8 cellular contexts compared by ENCODE assay signal in genomic region chr10:96720422-96721206, GRCh38. TPM values are rescaled to one million over a fixed set of nuclear protein-coding genes. Genes with fewer than 3 reads are reported as not detected.
DNase-seq lines count a peak whose midpoint lies in the region; ATAC-seq lines count a peak whose summit lies in the region.

A gene with protein sequence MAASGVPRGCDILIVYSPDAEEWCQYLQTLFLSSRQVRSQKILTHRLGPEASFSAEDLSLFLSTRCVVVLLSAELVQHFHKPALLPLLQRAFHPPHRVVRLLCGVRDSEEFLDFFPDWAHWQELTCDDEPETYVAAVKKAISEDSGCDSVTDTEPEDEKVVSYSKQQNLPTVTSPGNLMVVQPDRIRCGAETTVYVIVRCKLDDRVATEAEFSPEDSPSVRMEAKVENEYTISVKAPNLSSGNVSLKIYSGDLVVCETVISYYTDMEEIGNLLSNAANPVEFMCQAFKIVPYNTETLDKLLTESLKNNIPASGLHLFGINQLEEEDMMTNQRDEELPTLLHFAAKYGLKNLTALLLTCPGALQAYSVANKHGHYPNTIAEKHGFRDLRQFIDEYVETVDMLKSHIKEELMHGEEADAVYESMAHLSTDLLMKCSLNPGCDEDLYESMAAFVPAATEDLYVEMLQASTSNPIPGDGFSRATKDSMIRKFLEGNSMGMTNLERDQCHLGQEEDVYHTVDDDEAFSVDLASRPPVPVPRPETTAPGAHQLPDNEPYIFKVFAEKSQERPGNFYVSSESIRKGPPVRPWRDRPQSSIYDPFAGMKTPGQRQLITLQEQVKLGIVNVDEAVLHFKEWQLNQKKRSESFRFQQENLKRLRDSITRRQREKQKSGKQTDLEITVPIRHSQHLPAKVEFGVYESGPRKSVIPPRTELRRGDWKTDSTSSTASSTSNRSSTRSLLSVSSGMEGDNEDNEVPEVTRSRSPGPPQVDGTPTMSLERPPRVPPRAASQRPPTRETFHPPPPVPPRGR (minus strand): TSS chr10:96720514. CDS start chr10:96720394, 120 bp downstream.

- H3K9me3 ChIP-seq in HUES64 (ENCODE audit: insufficient read depth, low read depth, low read length) = no peaks in the 10 kb centered on the region
- H3K9me3 ChIP-seq in iPS DF 6.9 (ENCODE audit: control insufficient read depth, insufficient read depth, low read length) = no peaks in the 10 kb centered on the region
- H3K9me3 ChIP-seq in skeletal muscle tissue (ENCODE audit: control insufficient read depth in 3 of 3, low read length in 3 of 3) = no peaks in the 10 kb centered on the region

- in situ Hi-C loops in Caki2 (cut with HindIII; ENCODE audit: low pct_unique_long_range_greater_than_20kb, low sequenced_read_pairs) = no loop called here

- H3K36me3 ChIP-seq in HUES64 (ENCODE audit: insufficient read depth, low read length) (no peaks in the 10 kb centered on the region), iPS DF 6.9 (ENCODE audit: control insufficient read depth, insufficient read depth, low read length) (no peaks in the 10 kb centered on the region), skeletal muscle tissue (ENCODE audit: control insufficient read depth in 3 of 3, insufficient read depth in 3 of 3, low read length in 3 of 3) (no peaks in the 10 kb centered on the region)

- no peak within 1 kb of the TSS for H3K27ac ChIP-seq in HUES64 (ENCODE audit: low read depth, low read length)
- no peak within 1 kb of the TSS for H3K27ac ChIP-seq in iPS DF 6.9 (ENCODE audit: low read length)
- H3K27ac ChIP-seq in skeletal muscle tissue (ENCODE audit: low read depth, low read length) = peak within 1 kb of the TSS; percentile 36

- DNase-seq in Caki2 (ENCODE audit: low read depth) (peak; percentile 40), RKO (ENCODE audit: low spot score) (peak; percentile 55), iPS DF 6.9 (ENCODE audit: low read depth, low spot score) (no peak)
- DNase-seq in activated naive CD4-positive, alpha-beta T cell treated with anti-CD3 and anti-CD28 coated beads, Interleukin-2, amount 50 U/mL, for 16 hours = peak; percentile 43

- H3K9ac ChIP-seq in HUES64 (ENCODE audit: low read depth, low read length) = peak within 1 kb of the TSS; percentile 61
- H3K9ac ChIP-seq in skeletal muscle tissue (ENCODE audit: low read depth in 1 of 3, low read length in 3 of 3) = peak within 1 kb of the TSS; percentile 23 to 69 (median 66)

- WGBS in HUES64 = 5% methylated on average over 51 of the region's 52 CpGs
- no CpG with 5 or more reads among the region's 52 CpGs for WGBS in iPS DF 6.9 (ENCODE audit: insufficient coverage, insufficient read length)

- ATAC-seq in GM21367 (IDR thresholded peaks at IDR 0.05; ENCODE audit: unreplicated experiment) (peak; percentile 41), GM19328 (IDR thresholded peaks at IDR 0.05; ENCODE audit: unreplicated experiment) (no peak)

- H3K4me1 ChIP-seq in HUES64 (ENCODE audit: insufficient read depth, low read length) (peaks cover 7% of the 10 kb centered on the region), iPS DF 6.9 (ENCODE audit: control insufficient read depth, insufficient read depth, low read length) (0 out of 2 replicates have a peak, but pooled peaks cover 1% of the 10 kb centered on the region), skeletal muscle tissue (ENCODE audit: control insufficient read depth in 3 of 3, insufficient read depth in 3 of 3, low read length in 3 of 3) (peaks cover 8 to 12% (median 11%) of the 10 kb centered on the region in 3 donors)

- H3K27me3 ChIP-seq in HUES64 (ENCODE audit: insufficient read depth, low read length) = peaks cover 20% of the 10 kb centered on the region
- no peaks in the 10 kb centered on the region; the same call in 1 of the 2 replicates for H3K27me3 ChIP-seq in iPS DF 6.9 (ENCODE audit: control insufficient read depth, insufficient read depth, low read length)
- H3K27me3 ChIP-seq in skeletal muscle tissue (ENCODE audit: control insufficient read depth in 3 of 3, insufficient read depth in 3 of 3, low read length in 3 of 3) = peaks cover 0 to 4% (median 0%) of the 10 kb centered on the region in 3 donors

- H3K4me3 ChIP-seq in HUES64 (ENCODE audit: low read length) (peak within 1 kb of the TSS; percentile 65), iPS DF 6.9 (ENCODE audit: low read length) (peak within 1 kb of the TSS; percentile 49; the same call in 1 of the 2 replicates), skeletal muscle tissue (ENCODE audit: low read length in 3 of 3) (peak within 1 kb of the TSS; percentile 54 to 72 (median 64))

RNA-seq across cellular contexts. Expression of the gene that starts here (rescaled TPM):
- total RNA-seq in Caki2 (2014; rRNA removed; shearing (Covaris generic); ENCODE audit: low replicate concordance) = 0.43 and 2.7 TPM in 2 replicates
- polyA plus RNA-seq in HUES64 (2013, experiment 1 of 2) = 1.3 TPM
- 1.5 TPM for polyA plus RNA-seq in HUES64 (2013, experiment 2 of 2)
- total RNA-seq in skeletal muscle tissue = 6.3 TPM
